In genomic region chr20:62617711-62618483, GRCh38 we compare ENCODE assay signal across 8 cellular contexts. TPM values are rescaled to one million over a fixed set of nuclear protein-coding genes. Genes with fewer than 3 reads are reported as not detected.
DNase-seq lines count a peak whose midpoint lies in the region; ATAC-seq lines count a peak whose summit lies in the region.

No MANE protein-coding gene starts in this region.

- H3K4me3 Mint-ChIP-seq in immature natural killer cell = peak overlapping the region; percentile 42 to 70 (median 52)
- H3K4me3 Mint-ChIP-seq in stimulated activated naive CD8-positive, alpha-beta T cell treated with anti-CD3 and anti-CD28 coated beads, Interleukin-15, Interleukin-2, amounts not matched to agents 100 ng/mL and 50 ng/mL, for 24 hours = peak overlapping the region; percentile 82

- peaks cover 0 to 2% (median 2%) of the 10 kb centered on the region in 3 donors for H3K27me3 Mint-ChIP-seq in immature natural killer cell (ENCODE audit: low read depth in 3 of 3)
- no peaks in the 10 kb centered on the region for H3K27me3 Mint-ChIP-seq in stimulated activated naive CD8-positive, alpha-beta T cell treated with anti-CD3 and anti-CD28 coated beads, Interleukin-15, Interleukin-2, amounts not matched to agents 100 ng/mL and 50 ng/mL, for 24 hours

- no peaks in the 10 kb centered on the region for H3K9me3 Mint-ChIP-seq in immature natural killer cell
- no peaks in the 10 kb centered on the region for H3K9me3 Mint-ChIP-seq in stimulated activated naive CD8-positive, alpha-beta T cell treated with anti-CD3 and anti-CD28 coated beads, Interleukin-15, Interleukin-2, amounts not matched to agents 100 ng/mL and 50 ng/mL, for 24 hours

- no peaks in the 10 kb centered on the region for H3K36me3 Mint-ChIP-seq in immature natural killer cell
- H3K36me3 Mint-ChIP-seq in stimulated activated naive CD8-positive, alpha-beta T cell treated with anti-CD3 and anti-CD28 coated beads, Interleukin-15, Interleukin-2, amounts not matched to agents 100 ng/mL and 50 ng/mL, for 24 hours (ENCODE audit: low read depth) = no peaks in the 10 kb centered on the region

- peak; percentile 85 to 87 for DNase-seq in Kasumi-1 (lab: John Stamatoyannopoulos, UW)
- DNase-seq in activated CD8-positive, alpha-beta memory T cell treated with anti-CD3 and anti-CD28 coated beads, Interleukin-2, amount 50 U/mL, for 48 hours = peak; percentile 83
- peak; percentile 49 to 60 (median 49) for DNase-seq in immature natural killer cell
- DNase-seq in medulla oblongata (ENCODE audit: extremely low spot score) = no peak
- no peak for DNase-seq in amygdala (lab: John Stamatoyannopoulos, UW)
- DNase-seq in Ammon's horn (ENCODE audit: low spot score) = no peak

- H3K4me1 Mint-ChIP-seq in immature natural killer cell = peaks cover 29 to 37% of the 10 kb centered on the region in 2 donors
- H3K4me1 Mint-ChIP-seq in stimulated activated naive CD8-positive, alpha-beta T cell treated with anti-CD3 and anti-CD28 coated beads, Interleukin-15, Interleukin-2, amounts not matched to agents 100 ng/mL and 50 ng/mL, for 24 hours (ENCODE audit: low read depth) = peaks cover 49% of the 10 kb centered on the region

- ATAC-seq in GM18502 (IDR thresholded peaks at IDR 0.05; ENCODE audit: poor library complexity, unreplicated experiment) = peak; percentile 38

- peak overlapping the region; percentile 87 to 96 (median 89) for H3K27ac Mint-ChIP-seq in immature natural killer cell
- H3K27ac Mint-ChIP-seq in stimulated activated naive CD8-positive, alpha-beta T cell treated with anti-CD3 and anti-CD28 coated beads, Interleukin-15, Interleukin-2, amounts not matched to agents 100 ng/mL and 50 ng/mL, for 24 hours = peak overlapping the region; percentile 98

RNA-seq across cellular contexts. Expression of gene SLCO4A1, which starts 24.4 kb away (rescaled TPM):
- polyA plus RNA-seq in immature natural killer cell = under 1 TPM in 2 of 3 donors, not detected in 1; 0.34 to 0.40 TPM

Comparison
In these comparisons a context has a peak if more than half of its experiments do, and no peak if none do; other contexts are left out.
1. DNase-seq: peak in Kasumi-1 (2 of 2), activated CD8-positive, alpha-beta memory T cell treated with anti-CD3 and anti-CD28 coated beads, Interleukin-2, amount 50 U/mL, for 48 hours (single experiment) and immature natural killer cell (3 of 3); none in medulla oblongata (single experiment), amygdala (0 of 56) and Ammon's horn (single experiment).